9 cellular contexts compared by ENCODE assay signal in genomic region chr12:57224973-57225679, GRCh38. TPM values are rescaled to one million over a fixed set of nuclear protein-coding genes. Genes with fewer than 3 reads are reported as not detected.
DNase-seq lines count a peak whose midpoint lies in the region; ATAC-seq and TF ChIP-seq lines count a peak whose summit lies in the region.
"Had no signal": no experiment of that assay in that cellular context is flagged by ENCODE, and none has a peak within 500 bp of the region (broad histone marks: within the 10 kb centered on the region; RNA-seq: fewer than 3 reads in every experiment).

No MANE protein-coding gene starts in this region.

- no peak overlapping the region for H3K27ac Mint-ChIP-seq in Calu3 (ENCODE audit: unreplicated experiment)

- no peaks in the 10 kb centered on the region for H3K36me3 ChIP-seq in gastroesophageal sphincter

- TF ChIP-seq POLR2A in gastroesophageal sphincter (IDR thresholded peaks at IDR 0.05), result no peak

- peaks cover 75% of the 10 kb centered on the region for H3K27me3 ChIP-seq in gastroesophageal sphincter

- no TSS peak for BruUV-seq in Calu3 (replicated peaks; lab: Mats Ljungman, UMichigan)

- 20 to 21% methylated on average over 1 to 11 of the region's 61 CpGs for WGBS in gastroesophageal sphincter (ENCODE audit: low coverage in 1 of 2), 2 donors

- H3K36me3 Mint-ChIP-seq in Calu3 (ENCODE audit: insufficient read depth, unreplicated experiment), result peaks cover 31% of the 10 kb centered on the region

- TF ChIP-seq EP300 in gastroesophageal sphincter (IDR thresholded peaks at IDR 0.05), result no peak

- peaks cover 0 to 45% (median 7%) of the 10 kb centered on the region in 3 donors for H3K4me1 ChIP-seq in gastroesophageal sphincter

- H3K4me3 ChIP-seq in gastroesophageal sphincter, result no peak overlapping the region

- DNase-seq in Calu3 (peak; percentile 63), NAMALWA (ENCODE audit: low spot score) (peak; percentile 98), superior temporal gyrus (ENCODE audit: extremely low spot score) (no peak)
- peak; percentile 88 for DNase-seq in activated CD8-positive, alpha-beta memory T cell treated with anti-CD3 and anti-CD28 coated beads, Interleukin-2, amount 50 U/mL, for 48 hours
- peak; percentile 55 for DNase-seq in stimulated activated CD4-positive, alpha-beta T cell treated with anti-CD3 and anti-CD28 coated beads, Interleukin-12 subunit alpha, Interleukin-12 subunit beta, amount 100 ng/mL, for 4 hours

- peaks cover 38% of the 10 kb centered on the region for H3K4me1 Mint-ChIP-seq in Calu3 (ENCODE audit: low read depth, unreplicated experiment)

- H3K27me3 Mint-ChIP-seq in Calu3 (ENCODE audit: unreplicated experiment), result peaks cover 81% of the 10 kb centered on the region

- H3K9me3 Mint-ChIP-seq in Calu3 (ENCODE audit: low read depth, unreplicated experiment), result no peaks in the 10 kb centered on the region

- H3K4me3 Mint-ChIP-seq in Calu3 (ENCODE audit: low read depth, unreplicated experiment), result no peak overlapping the region

- ATAC-seq in gastroesophageal sphincter (peak; percentile 27), GM19324 (IDR thresholded peaks at IDR 0.05; ENCODE audit: low FRiP score, unreplicated experiment) (no peak), HG03565 (IDR thresholded peaks at IDR 0.05; ENCODE audit: unreplicated experiment) (no peak)

- intact Hi-C loops in Calu3 (cut with micrococcal nuclease; ENCODE audit: unreplicated experiment), result no loop called here

- H3K9me3 ChIP-seq in gastroesophageal sphincter, result no peaks in the 10 kb centered on the region

- TF ChIP-seq CTCF in Calu3 (IDR thresholded peaks at IDR 0.05; ENCODE audit: unreplicated experiment) (peak; percentile 56), gastroesophageal sphincter (IDR thresholded peaks at IDR 0.05) (peak in 3 of 4 experiments; percentile 35 to 67 (median 38))

- CTCF ChIA-PET in Calu3 (lab: Charles Lee), result interaction anchor here (1.0 kb wide), 1 partner anchor 18 kb away, joined by 3 read pairs; no protein-coding TSS in a partner anchor

- H3K27ac ChIP-seq in gastroesophageal sphincter, result no peak overlapping the region
- H3K27ac ChIP-seq: epithelial cell of prostate had no signal

RNA-seq across cellular contexts. Expression of gene SHMT2, which starts 4.4 kb away (rescaled TPM):
- total RNA-seq in Calu3 (2022) (203 and 243 TPM in 2 replicates), gastroesophageal sphincter (10 to 100 TPM; 20.5 to 42.4 (median 34.4) TPM)

RNA-seq across cellular contexts. Expression of gene NXPH4, which starts 8.5 kb away (rescaled TPM):
- 2.0 and 4.1 TPM in 2 replicates for total RNA-seq in Calu3 (2022)
- total RNA-seq in gastroesophageal sphincter, result 1 to 10 TPM in 1 of 4 donors, not detected in 3; 1.1 TPM

RNA-seq across cellular contexts. Expression of gene STAC3, which starts 25.9 kb away (rescaled TPM):
- total RNA-seq in Calu3 (2022) (5.0 and 7.0 TPM in 2 replicates), gastroesophageal sphincter (under 1 TPM in 3 of 4 donors, not detected in 1; 0.32 to 0.94 (median 0.35) TPM)
